8 cellular contexts compared by ENCODE assay signal in the genomic region with DNA sequence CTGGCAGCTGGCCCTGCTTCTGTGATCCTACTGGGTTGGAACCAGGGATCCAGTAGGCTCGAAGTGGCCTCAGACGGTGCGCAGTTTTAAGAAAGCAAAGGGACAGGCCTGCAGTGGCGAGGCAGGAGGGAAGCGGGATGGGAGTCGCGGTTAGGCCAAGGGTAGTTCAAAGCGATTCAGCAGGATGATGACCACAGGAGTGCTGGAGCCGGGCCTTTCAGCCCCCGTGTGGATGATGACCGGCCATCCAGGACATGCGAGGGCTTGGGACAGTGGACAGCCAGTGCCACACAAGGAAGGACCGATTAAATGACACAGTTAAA. TPM values are rescaled to one million over a fixed set of nuclear protein-coding genes. Genes with fewer than 3 reads are reported as not detected.
DNase-seq lines count a peak whose midpoint lies in the region; ATAC-seq, FAIRE-seq and TF ChIP-seq lines count a peak whose summit lies in the region.

No MANE protein-coding gene starts in this region.

- H3K36me3 Mint-ChIP-seq in CD4-positive, alpha-beta T cell (ENCODE audit: low read depth), result peaks cover 5% of the 10 kb centered on the region
- peaks cover 7% of the 10 kb centered on the region in 2 donors for H3K36me3 Mint-ChIP-seq in stimulated activated naive B cell treated with anti-CD40 and anti-IgM and Interleukin-4, amounts not matched to agents 10 μg/mL and 1 μg/mL and 100 μg/mL, for 72 hours

- peak overlapping the region; percentile 93 for H3K27ac Mint-ChIP-seq in CD4-positive, alpha-beta T cell
- peak overlapping the region; percentile 98 for H3K27ac Mint-ChIP-seq in stimulated activated naive B cell treated with anti-CD40 and anti-IgM and Interleukin-4, amounts not matched to agents 10 μg/mL and 1 μg/mL and 100 μg/mL, for 72 hours

- H2AFZ ChIP-seq in mammary epithelial cell (ENCODE audit: low read depth, low read length), result peak overlapping the region; percentile 98

- H3K79me2 ChIP-seq in mammary epithelial cell (ENCODE audit: insufficient read depth, low read length), result peaks cover 47% of the 10 kb centered on the region

- no peaks in the 10 kb centered on the region for H3K9me3 Mint-ChIP-seq in CD4-positive, alpha-beta T cell
- no peaks in the 10 kb centered on the region for H3K9me3 Mint-ChIP-seq in stimulated activated naive B cell treated with anti-CD40 and anti-IgM and Interleukin-4, amounts not matched to agents 10 μg/mL and 1 μg/mL and 100 μg/mL, for 72 hours

- H3K27me3 Mint-ChIP-seq in CD4-positive, alpha-beta T cell, result no peaks in the 10 kb centered on the region
- no peaks in the 10 kb centered on the region for H3K27me3 Mint-ChIP-seq in stimulated activated naive B cell treated with anti-CD40 and anti-IgM and Interleukin-4, amounts not matched to agents 10 μg/mL and 1 μg/mL and 100 μg/mL, for 72 hours

- WGBS in mammary epithelial cell (ENCODE audit: low coverage, missing lambda C conversion rate), result 0% methylated on average over 7 of the region's 13 CpGs

- no peaks in the 10 kb centered on the region for H3K9me3 ChIP-seq in CD4-positive, alpha-beta T cell (ENCODE audit: control insufficient read depth, low read length)
- H3K9me3 ChIP-seq in mammary epithelial cell (replicated peaks; ENCODE audit: insufficient read depth, low read length), result no peaks in the 10 kb centered on the region
- H3K9me3 ChIP-seq in kidney (ENCODE audit: control insufficient read depth in 1 of 2, low read length in 2 of 2), result no peaks in the 10 kb centered on the region

- H3K4me3 Mint-ChIP-seq in CD4-positive, alpha-beta T cell, result peak overlapping the region; percentile 90
- peak overlapping the region; percentile 91 to 96 for H3K4me3 Mint-ChIP-seq in stimulated activated naive B cell treated with anti-CD40 and anti-IgM and Interleukin-4, amounts not matched to agents 10 μg/mL and 1 μg/mL and 100 μg/mL, for 72 hours

- no peak for FAIRE-seq in kidney (lab: Jason Lieb, UNC)

- POLR2A ChIA-PET in CD4-positive, alpha-beta T cell (lab: Charles Lee), result interaction anchor here (0.7 to 6.3 kb wide), 10 partner anchors 9 to 934 kb away, joined by 3 to 113 read pairs (median 9); partner anchors contain the start of gene TRIM13

- no peaks in the 10 kb centered on the region for H4K20me1 ChIP-seq in mammary epithelial cell (ENCODE audit: insufficient read depth, low read length)

- no peak for DNase-seq in CD4-positive, alpha-beta T cell
- DNase-seq in NCI-H774 (lab: John Stamatoyannopoulos, UW), result peak; percentile 20
- no peak for DNase-seq in mammary epithelial cell
- no peak for DNase-seq in kidney
- DNase-seq in stimulated activated naive B cell treated with anti-CD40 and anti-IgM and Interleukin-4, amounts not matched to agents 10 μg/mL and 1 μg/mL and 100 μg/mL, for 72 hours, result no peak

- peaks cover 43% of the 10 kb centered on the region for H3K4me1 Mint-ChIP-seq in CD4-positive, alpha-beta T cell (ENCODE audit: low read depth)
- H3K4me1 Mint-ChIP-seq in stimulated activated naive B cell treated with anti-CD40 and anti-IgM and Interleukin-4, amounts not matched to agents 10 μg/mL and 1 μg/mL and 100 μg/mL, for 72 hours, result peaks cover 28 to 64% of the 10 kb centered on the region in 2 donors

- in situ Hi-C loops in mammary epithelial cell (cut with MboI; ENCODE audit: low sequenced_read_pairs in 2 of 2), result loop anchor here in 1 of 2 donors (25.0 kb wide), 1 partner anchor 923 kb away; the partner anchor contains the start of gene TRIM13

- H3K9ac ChIP-seq in mammary epithelial cell (ENCODE audit: insufficient read depth, low read length) (peak overlapping the region; percentile 88), kidney (ENCODE audit: low read length in 2 of 2) (peak overlapping the region; percentile 65 to 86)

- H3K4me1 ChIP-seq in mammary epithelial cell (ENCODE audit: insufficient read depth, low read length), result peaks cover 22% of the 10 kb centered on the region
- peaks cover 0 to 10% of the 10 kb centered on the region in 2 donors for H3K4me1 ChIP-seq in kidney (ENCODE audit: control insufficient read depth in 1 of 2, insufficient read depth in 1 of 2, low read depth in 1 of 2, low read length in 2 of 2)

- no peak for ATAC-seq in CD4-positive, alpha-beta T cell (ENCODE audit: poor library complexity)
- ATAC-seq in GM21717 (IDR thresholded peaks at IDR 0.05; ENCODE audit: unreplicated experiment) (peak; percentile 2), GM18868 (IDR thresholded peaks at IDR 0.05; ENCODE audit: unreplicated experiment) (no peak), HG02588 (IDR thresholded peaks at IDR 0.05; ENCODE audit: unreplicated experiment) (no peak)
- ATAC-seq in stimulated activated naive B cell treated with anti-CD40 and anti-IgM and Interleukin-4, amounts not matched to agents 10 μg/mL and 1 μg/mL and 100 μg/mL, for 72 hours (replicated peaks), result peak in 1 of 2 donors; percentile 3

- BruUV-seq in mammary epithelial cell (replicated peaks; lab: Mats Ljungman, UMichigan), result no TSS peak

- H3K4me3 ChIP-seq in mammary epithelial cell (replicated peaks in 1 of 3; ENCODE audit: insufficient read depth in 1 of 3, low read depth in 2 of 3, low read length in 3 of 3) (peak overlapping the region; percentile 71 to 87 (median 79)), kidney (ENCODE audit: low read length in 2 of 2) (peak overlapping the region; percentile 69 to 87)

- CTCF ChIA-PET in CD4-positive, alpha-beta T cell (lab: Charles Lee), result no interaction called here
- CTCF ChIA-PET in mammary epithelial cell (lab: Charles Lee; ENCODE audit: low non-redundant PET), result no interaction called here

- dilution Hi-C loops in mammary epithelial cell (cut with HindIII; ENCODE audit: low sequenced_read_pairs), result no loop called here

- H3K27me3 ChIP-seq in CD4-positive, alpha-beta T cell (ENCODE audit: control insufficient read depth, insufficient read depth, low read length), result no peaks in the 10 kb centered on the region
- no peaks in the 10 kb centered on the region for H3K27me3 ChIP-seq in mammary epithelial cell (ENCODE audit: insufficient read depth, low read length)

- H3K36me3 ChIP-seq in mammary epithelial cell (ENCODE audit: insufficient read depth, low read length) (no peaks in the 10 kb centered on the region), kidney (ENCODE audit: control insufficient read depth in 1 of 2, insufficient read depth in 2 of 2, low read length in 2 of 2) (no peaks in the 10 kb centered on the region)

- TF ChIP-seq CTCF in CD4-positive, alpha-beta T cell (IDR thresholded peaks at IDR 0.05), result no peak
- TF ChIP-seq CTCF in mammary epithelial cell (conservative IDR thresholded peaks at IDR 0.05 in 1 of 2, IDR thresholded peaks at IDR 0.05 in 1 of 2; ENCODE audit: extremely low read depth in 1 of 2, insufficient read depth in 1 of 2, low read depth in 1 of 2, low read length in 2 of 2) (no peak), kidney (IDR thresholded peaks at IDR 0.05; ENCODE audit: borderline replicate concordance, extremely low read depth, insufficient read depth) (no peak)

- peak overlapping the region; percentile 96 for H3K27ac ChIP-seq in CD4-positive, alpha-beta T cell (ENCODE audit: low read depth, low read length)
- H3K27ac ChIP-seq in mammary epithelial cell (ENCODE audit: insufficient read depth, low read depth, low read length) (peak overlapping the region; percentile 70), kidney (ENCODE audit: low read depth in 2 of 2, low read length in 2 of 2) (peak overlapping the region; percentile 58 to 78)

- H3K4me2 ChIP-seq in mammary epithelial cell (ENCODE audit: insufficient read depth, low read depth, low read length), result peak overlapping the region; percentile 95

- intact Hi-C loops in CD4-positive, alpha-beta T cell (cut with DNase I, micrococcal nuclease), result loop anchor here (2.0 to 10.0 kb wide), 10 partner anchors 376 to 1236 kb away; partner anchors contain the start of genes KPNA3 (in 2 of the 2), SPRYD7 (in 1 of the 2) and TRIM13 (in 1 of the 2)
- intact Hi-C loops in mammary epithelial cell (cut with micrococcal nuclease) (loop anchor here (2.0 to 10.0 kb wide), 3 partner anchors 226 to 1243 kb away; no protein-coding TSS in a partner anchor), kidney (cut with DNase I) (no loop called here)

RNA-seq across cellular contexts. Expression of gene RNASEH2B, which starts 0.9 kb away (rescaled TPM):
- total RNA-seq in CD4-positive, alpha-beta T cell, result 10 to 100 TPM; 68.4 to 74.6 TPM
- total RNA-seq in mammary epithelial cell, result 10 to 100 TPM; 19.2 to 20.8 TPM
- 16.2 TPM for polyA plus RNA-seq in mammary epithelial cell
- 16.0 TPM for polyA minus RNA-seq in mammary epithelial cell
- 37.7 TPM for total RNA-seq in kidney
- polyA plus RNA-seq in kidney (ENCODE audit: insufficient read depth, low read depth, low replicate concordance), result 32.5 TPM
